In genomic region chr10:60444494-60445064, GRCh38 we compare ENCODE assay signal across 8 cellular contexts. TPM values are rescaled to one million over a fixed set of nuclear protein-coding genes. Genes with fewer than 3 reads are reported as not detected.
DNase-seq lines count a peak whose midpoint lies in the region; ATAC-seq and TF ChIP-seq lines count a peak whose summit lies in the region.

No MANE protein-coding gene starts in this region.

- peaks cover 2% of the 10 kb centered on the region for H3K27me3 ChIP-seq in AG04450 (ENCODE audit: control insufficient read depth, insufficient read depth, low read length)
- no peaks in the 10 kb centered on the region for H3K27me3 ChIP-seq in adipocyte (replicated peaks; ENCODE audit: control insufficient read depth, insufficient read depth, low read length)

- no peak overlapping the region for H3K9ac ChIP-seq in adipocyte (ENCODE audit: low read length)

- peak; percentile 66 for TF ChIP-seq CTCF in AG04450 (IDR thresholded peaks at IDR 0.05; ENCODE audit: low read depth, low read length)

- DNase-seq in AG04450 (ENCODE audit: low read depth, low spot score) (no peak), HCEC 1CT (peak; percentile 20), adipocyte (ENCODE audit: low read depth) (peak; percentile 82), left kidney (ENCODE audit: low read depth, low spot score) (peak; percentile 46), T-helper 2 cell (no peak), NCI-H1048 (lab: John Stamatoyannopoulos, UW) (no peak), UCSD-AML1 (lab: John Stamatoyannopoulos, UW; ENCODE audit: unreplicated experiment) (no peak)

- H3K4me1 ChIP-seq in adipocyte (ENCODE audit: control insufficient read depth, insufficient read depth, low read length) = peaks cover 8% of the 10 kb centered on the region

- no peaks in the 10 kb centered on the region for H3K36me3 ChIP-seq in adipocyte (ENCODE audit: control insufficient read depth, insufficient read depth, low read length, severe bottlenecking)

- POLR2A ChIA-PET in AG04450 (lab: Yijun Ruan, JAX) = no interaction called here

- H3K4me3 ChIP-seq in AG04450 (ENCODE audit: low read depth, low read length) = no peak overlapping the region
- H3K4me3 ChIP-seq in adipocyte (ENCODE audit: low read length) = no peak overlapping the region

- no peak for ATAC-seq in GM18502 (IDR thresholded peaks at IDR 0.05; ENCODE audit: poor library complexity, unreplicated experiment)

- no peaks in the 10 kb centered on the region for H3K9me3 ChIP-seq in AG04450 (ENCODE audit: control insufficient read depth, insufficient read depth, low read length)
- no peaks in the 10 kb centered on the region for H3K9me3 ChIP-seq in adipocyte (ENCODE audit: control insufficient read depth, low read length)

- CTCF ChIA-PET in AG04450 (lab: Charles Lee) = interaction anchor here (0.7 to 9.1 kb wide), 32 partner anchors 9 to 1394 kb away, joined by 3 to 307 read pairs (median 4); partner anchors contain the start of gene CDK1

- no peak overlapping the region for H3K27ac ChIP-seq in AG04450 (ENCODE audit: low read depth, low read length)

RNA-seq across cellular contexts. Expression of gene ANK3, which starts 54.9 kb away (rescaled TPM):
- 1.6 and 1.9 TPM in 2 replicates for polyA plus RNA-seq in AG04450 (2011; rRNA removed)
- polyA minus RNA-seq in AG04450 (2011; rRNA and poly(A)+ RNA removed) = 4.1 and 4.3 TPM in 2 replicates

Comparison
In these comparisons a context has a peak if more than half of its experiments do, and no peak if none do; other contexts are left out.
1. DNase-seq: peak in HCEC 1CT (single experiment), adipocyte (single experiment) and left kidney (single experiment); none in AG04450 (single experiment), T-helper 2 cell (0 of 5), NCI-H1048 (single experiment) and UCSD-AML1 (single experiment).